ENCODE assay signal across 10 cellular contexts in the genomic region with DNA sequence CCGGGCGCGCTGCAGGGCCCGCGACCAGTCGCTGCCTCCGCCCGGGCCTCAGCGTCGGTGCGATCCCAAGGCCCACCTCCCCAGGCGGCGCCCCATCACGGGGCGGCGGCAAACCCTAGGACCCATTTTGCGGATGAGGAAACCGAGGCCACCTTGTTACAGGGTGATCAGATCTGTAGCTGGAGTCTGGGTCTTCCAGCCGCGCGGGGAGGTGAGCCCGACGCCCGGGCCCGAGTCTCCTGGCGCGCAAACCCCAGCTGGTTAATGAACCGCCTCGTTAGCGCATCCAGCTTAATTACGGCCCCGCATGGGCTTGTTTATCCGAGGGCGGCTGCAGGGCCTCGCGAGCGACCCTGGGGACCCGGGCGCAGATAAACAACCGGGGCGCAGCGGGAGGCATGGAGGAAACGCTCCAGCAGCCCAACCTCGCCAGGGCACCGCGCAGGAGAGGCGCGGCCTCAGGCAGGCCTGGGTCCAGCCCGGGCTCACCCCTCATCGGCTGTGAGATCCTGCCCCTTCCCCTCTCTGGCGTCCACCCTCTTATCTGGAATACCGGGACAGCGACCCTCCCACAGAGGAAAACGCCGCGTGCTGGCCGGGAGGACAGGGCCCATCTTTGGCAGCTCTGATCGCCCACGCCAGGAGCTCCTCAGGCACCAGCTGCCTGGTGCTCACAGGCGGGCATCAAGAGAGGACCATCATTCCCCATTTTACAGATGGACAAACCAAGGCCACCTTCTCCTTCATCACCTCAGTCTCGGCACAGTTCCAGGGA. TPM values are rescaled to one million over a fixed set of nuclear protein-coding genes. Genes with fewer than 3 reads are reported as not detected.
DNase-seq lines count a peak whose midpoint lies in the region; ATAC-seq and TF ChIP-seq lines count a peak whose summit lies in the region.
"Had no signal": no experiment of that assay in that cellular context is flagged by ENCODE, and none has a peak within 500 bp of the region (broad histone marks: within the 10 kb centered on the region; RNA-seq: fewer than 3 reads in every experiment).

No MANE protein-coding gene starts in this region.

- peak overlapping the region; percentile 76 for H3K18ac ChIP-seq in neuronal stem cell (ENCODE audit: low read length)

- 58% methylated on average over 61 of the region's 61 CpGs for WGBS in HUES64
- WGBS in endodermal cell (ENCODE audit: insufficient coverage in 1 of 2, insufficient read length in 1 of 2), 2 experiments: 69 to 77% methylated on average over 43 to 61 of the region's 61 CpGs
- no CpG with 5 or more reads among the region's 61 CpGs for WGBS in neuronal stem cell (ENCODE audit: extremely low coverage in 2 of 2, insufficient read length in 2 of 2, insufficient replicate concordance in 1 of 2), 2 donors

- ATAC-seq in GM21619 (IDR thresholded peaks at IDR 0.05; ENCODE audit: unreplicated experiment): no peak
- ATAC-seq in GM18511 (IDR thresholded peaks at IDR 0.05; ENCODE audit: unreplicated experiment): no peak
- ATAC-seq: SK-N-SH treated with all-trans-retinoic acid at 6 μM for 48 hours had no signal

- H3K36me3 ChIP-seq in HUES64 (ENCODE audit: insufficient read depth, low read length) (peaks cover 22% of the 10 kb centered on the region), endodermal cell (ENCODE audit: control insufficient read depth, insufficient read depth, low read length) (peaks cover 14% of the 10 kb centered on the region), neuronal stem cell (replicated peaks in 1 of 2; ENCODE audit: control insufficient read depth in 2 of 2, insufficient read depth in 2 of 2, low read length in 2 of 2) (peaks cover 17 to 37% of the 10 kb centered on the region in 2 donors)

- H3K14ac ChIP-seq in neuronal stem cell (ENCODE audit: low read length): peak overlapping the region; percentile 38

- H3K36me3 Mint-ChIP-seq in endodermal cell (ENCODE audit: low read depth): peaks cover 19% of the 10 kb centered on the region

- H3K79me1 ChIP-seq in neuronal stem cell (ENCODE audit: low read depth, low read length): peaks cover 9% of the 10 kb centered on the region

- peak overlapping the region; percentile 80 for H3K23ac ChIP-seq in neuronal stem cell (ENCODE audit: low read depth, low read length, poor library complexity)

- H3K4me2 ChIP-seq in neuronal stem cell (ENCODE audit: insufficient read depth, low read length, poor library complexity, severe bottlenecking): peak overlapping the region; percentile 83

- H4K91ac ChIP-seq in neuronal stem cell (ENCODE audit: low read depth, low read length, poor library complexity): no peak overlapping the region

- H3K27me3 Mint-ChIP-seq in endodermal cell (ENCODE audit: insufficient read depth): peaks cover 51% of the 10 kb centered on the region

- H2AFZ ChIP-seq in neuronal stem cell (ENCODE audit: low read length): no peak overlapping the region

- DNase-seq in AG09309 (ENCODE audit: low read depth) (no peak), endodermal cell (no peak), neuronal stem cell (ENCODE audit: low spot score) (no peak)
- DNase-seq in stimulated activated CD4-positive, alpha-beta T cell treated with anti-CD3 and anti-CD28 coated beads, Interleukin-1b, Interleukin-23, amount 100 ng/mL, for 48 hours: no peak
- no peak for DNase-seq in stimulated activated naive CD4-positive, alpha-beta T cell (lab: John Stamatoyannopoulos, UW)
- DNase-seq: NCI-H2029 treated with DMSO at 0.1 percent for 48 hours had no signal

- peak overlapping the region; percentile 28 for H2BK120ac ChIP-seq in neuronal stem cell (ENCODE audit: low read depth, low read length)

- H3K4me1 Mint-ChIP-seq in endodermal cell: peaks cover 4% of the 10 kb centered on the region

- H3K4me1 ChIP-seq in HUES64 (ENCODE audit: insufficient read depth, low read length): peaks cover 7% of the 10 kb centered on the region; the same call in 1 of the 2 replicates
- H3K4me1 ChIP-seq in endodermal cell (ENCODE audit: control insufficient read depth, insufficient read depth, low read length): no peaks in the 10 kb centered on the region
- H3K4me1 ChIP-seq in neuronal stem cell (ENCODE audit: control insufficient read depth in 2 of 2, insufficient read depth in 1 of 2, low read depth in 1 of 2, low read length in 2 of 2): peaks cover 0 to 17% of the 10 kb centered on the region in 2 donors

- no peak overlapping the region; the same call in 1 of the 2 replicates for H3K9ac ChIP-seq in HUES64 (ENCODE audit: low read depth, low read length)
- H3K9ac ChIP-seq in endodermal cell (ENCODE audit: extremely low read depth, low read length, poor library complexity, severe bottlenecking): no peak overlapping the region
- H3K9ac ChIP-seq in neuronal stem cell (ENCODE audit: low read depth, low read length, poor library complexity): peak overlapping the region; percentile 21

- peak overlapping the region; percentile 71 for H2AK5ac ChIP-seq in neuronal stem cell (ENCODE audit: low read depth, low read length)

- peak overlapping the region; percentile 22 for H3K4me3 ChIP-seq in AG09309 (ENCODE audit: control insufficient read depth, low read depth, low read length)
- H3K4me3 ChIP-seq in HUES64 (ENCODE audit: low read length): peak overlapping the region; percentile 29
- H3K4me3 ChIP-seq in endodermal cell (ENCODE audit: low read length): no peak overlapping the region
- peak overlapping the region in 1 of 2 donors; percentile 52 for H3K4me3 ChIP-seq in neuronal stem cell (ENCODE audit: low read length in 2 of 2)

- no peaks in the 10 kb centered on the region for H3K9me3 Mint-ChIP-seq in endodermal cell

- H2BK15ac ChIP-seq in neuronal stem cell (ENCODE audit: low read length): no peak overlapping the region

- H3K27ac Mint-ChIP-seq in endodermal cell: no peak overlapping the region

- H3K4me3 Mint-ChIP-seq in endodermal cell: no peak overlapping the region

- no peak for TF ChIP-seq CTCF in AG09309 (IDR thresholded peaks at IDR 0.05; ENCODE audit: control insufficient read depth, insufficient read depth, low read depth, low read length, missing control alignments)
- peak; percentile 8 for TF ChIP-seq CTCF in endodermal cell (conservative IDR thresholded peaks at IDR 0.05)

- H3K27me3 ChIP-seq in HUES64 (ENCODE audit: insufficient read depth, low read length) (peaks cover 28% of the 10 kb centered on the region), endodermal cell (ENCODE audit: control insufficient read depth, insufficient read depth, low read length, poor library complexity, severe bottlenecking) (peaks cover 22% of the 10 kb centered on the region), neuronal stem cell (ENCODE audit: control insufficient read depth in 3 of 3, insufficient read depth in 3 of 3, low read depth in 1 of 3, low read length in 3 of 3) (peaks cover 0 to 36% (median 0%) of the 10 kb centered on the region in 3 experiments)

- H3K27ac ChIP-seq in HUES64 (ENCODE audit: low read depth, low read length) (no peak overlapping the region), endodermal cell (ENCODE audit: low read depth, low read length) (no peak overlapping the region), neuronal stem cell (replicated peaks; ENCODE audit: low read length) (no peak overlapping the region)

- H3K9me3 ChIP-seq in HUES64 (ENCODE audit: insufficient read depth, low read depth, low read length) (no peaks in the 10 kb centered on the region), endodermal cell (ENCODE audit: control insufficient read depth, low read length) (no peaks in the 10 kb centered on the region), neuronal stem cell (replicated peaks in 1 of 2; ENCODE audit: control insufficient read depth in 2 of 2, insufficient read depth in 1 of 2, low read depth in 1 of 2, low read length in 2 of 2) (no peaks in the 10 kb centered on the region)

- H2BK12ac ChIP-seq in neuronal stem cell (ENCODE audit: low read length): no peak overlapping the region

- no peak overlapping the region for H4K8ac ChIP-seq in neuronal stem cell (ENCODE audit: low read depth, low read length)

- H2BK5ac ChIP-seq in neuronal stem cell (ENCODE audit: low read length): no peak overlapping the region

- no peak overlapping the region for H3K4ac ChIP-seq in neuronal stem cell (ENCODE audit: low read length)

RNA-seq across cellular contexts. Expression of a gene that starts 14.7 kb away (rescaled TPM):
- 120 TPM for polyA plus RNA-seq in HUES64 (2013, experiment 1 of 2)
- polyA plus RNA-seq in HUES64 (2013, experiment 2 of 2): 114 TPM
- 10 to 100 TPM; 87.7 to 95.1 TPM for total RNA-seq in endodermal cell
- polyA plus RNA-seq in endodermal cell (2013, experiment 1 of 2): 147 TPM
- 134 TPM for polyA plus RNA-seq in endodermal cell (2013, experiment 2 of 2)
- 92.2 TPM for polyA plus RNA-seq in neuronal stem cell (2013, experiment 1 of 2)
- polyA plus RNA-seq in neuronal stem cell (2013, experiment 2 of 2): 90.4 TPM

RNA-seq across cellular contexts. Expression of a gene that starts 26.5 kb away (rescaled TPM):
- polyA plus RNA-seq in HUES64 (2013, experiment 1 of 2): 427 TPM
- 435 TPM for polyA plus RNA-seq in HUES64 (2013, experiment 2 of 2)
- 100 to 1,000 TPM; 258 to 298 TPM for total RNA-seq in endodermal cell
- polyA plus RNA-seq in endodermal cell (2013, experiment 1 of 2): 420 TPM
- polyA plus RNA-seq in endodermal cell (2013, experiment 2 of 2): 373 TPM
- polyA plus RNA-seq in neuronal stem cell (2013, experiment 1 of 2): 465 TPM
- polyA plus RNA-seq in neuronal stem cell (2013, experiment 2 of 2): 460 TPM

RNA-seq across cellular contexts. Expression of a gene that starts 34.8 kb away (rescaled TPM):
- polyA plus RNA-seq in HUES64 (2013, experiment 1 of 2): 0.45 TPM
- polyA plus RNA-seq in HUES64 (2013, experiment 2 of 2): 0.57 TPM
- total RNA-seq in endodermal cell: not detected
- 4.2 TPM for polyA plus RNA-seq in endodermal cell (2013, experiment 1 of 2)
- polyA plus RNA-seq in endodermal cell (2013, experiment 2 of 2): 3.8 TPM
- polyA plus RNA-seq in neuronal stem cell (2013, experiment 1 of 2): 0.88 TPM
- polyA plus RNA-seq in neuronal stem cell (2013, experiment 2 of 2): 0.94 TPM
